Comparison of ENCODE assay signal across 25 cellular contexts in the genomic region with DNA sequence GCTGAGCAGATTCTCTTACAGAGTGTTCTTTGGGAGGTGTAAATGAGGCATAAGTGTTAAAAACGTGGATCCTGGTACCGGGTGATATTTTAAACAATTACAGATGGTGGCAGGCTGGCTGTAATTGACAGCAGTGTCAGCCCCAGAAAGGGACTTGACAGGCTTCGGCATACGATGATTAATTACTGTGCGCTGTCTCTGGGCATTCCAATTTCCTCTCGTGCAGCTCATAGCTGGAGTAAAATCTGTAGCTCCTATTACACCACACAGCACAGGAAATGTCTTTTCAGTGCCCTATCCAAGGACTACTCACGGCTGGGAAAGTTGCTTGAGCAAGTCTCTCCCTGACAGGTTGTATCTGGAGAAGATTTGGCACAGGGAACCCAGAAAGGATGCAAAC.
DNase-seq lines count a peak whose midpoint lies in the region; ATAC-seq, FAIRE-seq and TF ChIP-seq lines count a peak whose summit lies in the region.
"Had no signal": no experiment of that assay in that cellular context is flagged by ENCODE, and none has a peak within 500 bp of the region (broad histone marks: within the 10 kb centered on the region; RNA-seq: fewer than 3 reads in every experiment).

No MANE protein-coding gene starts in this region.

- H3K4me1 ChIP-seq in K562 (replicated peaks in 1 of 2; ENCODE audit: control insufficient read depth in 2 of 2, insufficient read depth in 2 of 2, low read length in 2 of 2): no peaks in the 10 kb centered on the region
- no peaks in the 10 kb centered on the region for H3K4me1 ChIP-seq in trophoblast cell (ENCODE audit: control insufficient read depth in 1 of 2, insufficient read depth in 2 of 2, low read length in 2 of 2)
- H3K4me1 ChIP-seq in right cardiac atrium (ENCODE audit: control insufficient read depth, insufficient read depth, low read length): no peaks in the 10 kb centered on the region

- H3K23ac ChIP-seq in trophoblast cell (ENCODE audit: low read length): no peak overlapping the region

- H3K27ac ChIP-seq in K562 (ENCODE audit: extremely low read depth, low read depth, low read length) (no peak overlapping the region), neural cell (ENCODE audit: low read length) (no peak overlapping the region), trophoblast cell (ENCODE audit: low read depth, low read length) (no peak overlapping the region), right cardiac atrium (ENCODE audit: low read length) (no peak overlapping the region)
- H3K27ac ChIP-seq: KMS-11, SK-N-MC had no signal

- H3K9me1 ChIP-seq in K562 (ENCODE audit: control insufficient read depth, insufficient read depth, low read length): no peaks in the 10 kb centered on the region

- DNase-seq in NCI-H82 (lab: John Stamatoyannopoulos, UW) (peak; percentile 5), NCI-H82 treated with DMSO at 0.1 percent for 48 hours (lab: John Stamatoyannopoulos, UW; ENCODE audit: unreplicated experiment) (no peak), K562 (ENCODE audit: extremely low read depth in 1 of 4, low spot score in 3 of 4) (no peak), trophoblast cell (no peak), right cardiac atrium (no peak), AG08395 (ENCODE audit: low spot score) (no peak), NCI-H1930 (lab: John Stamatoyannopoulos, UW) (no peak)
- DNase-seq: 8988T, ACHN, Calu3, H9, HFFc6, IMR-90, MM.1S, NCI-H1694 treated with DMSO at 0.1 percent for 48 hours, NCI-H2081 treated with DMSO at 0.1 percent for 48 hours, NCI-H2227 treated with DMSO at 0.1 percent for 48 hours, NCI-H526 treated with DMSO at 0.1 percent for 48 hours, SIG-M5 had no signal

- H2AK5ac ChIP-seq in trophoblast cell (ENCODE audit: low read length): no peak overlapping the region

- H3K36me3 ChIP-seq in K562 (ENCODE audit: control insufficient read depth, insufficient read depth, low read length) (no peaks in the 10 kb centered on the region), neural cell (ENCODE audit: insufficient read depth, low read length) (no peaks in the 10 kb centered on the region), trophoblast cell (ENCODE audit: control insufficient read depth in 1 of 2, insufficient read depth in 2 of 2, low read length in 2 of 2) (no peaks in the 10 kb centered on the region)

- H3K79me1 ChIP-seq in trophoblast cell (ENCODE audit: low read length): no peaks in the 10 kb centered on the region

- no peak for ATAC-seq in K562
- ATAC-seq in right cardiac atrium: no peak
- ATAC-seq: GM23338 had no signal

- CTCF ChIA-PET in K562 (lab: Yijun Ruan, JAX; ENCODE audit: low intra/inter-chr PET ratio): no interaction called here

- H3K9me2 ChIP-seq in neural cell (ENCODE audit: insufficient read depth, low read length): no peaks in the 10 kb centered on the region

- POLR2A ChIA-PET in K562 (lab: Yijun Ruan, JAX): no interaction called here

- TF ChIP-seq CTCF in K562 (IDR thresholded peaks at IDR 0.05 in 2 of 3, conservative IDR thresholded peaks at IDR 0.05 in 1 of 3; ENCODE audit: insufficient read depth in 2 of 3, low read depth in 1 of 3, low read length in 3 of 3): no peak
- TF ChIP-seq CTCF in neural cell (IDR thresholded peaks at IDR 0.05; ENCODE audit: poor library complexity, severe bottlenecking): no peak

- no peak overlapping the region for H3K18ac ChIP-seq in trophoblast cell (ENCODE audit: low read length)

- no peak for FAIRE-seq in K562 (lab: Jason Lieb, UNC)
- FAIRE-seq: GM18507, RCC 7860 had no signal

- no peak overlapping the region for H2BK12ac ChIP-seq in trophoblast cell (ENCODE audit: low read length)

- no peaks in the 10 kb centered on the region for H3F3A ChIP-seq in neural cell (ENCODE audit: insufficient read depth, low read length, poor library complexity, severe bottlenecking)

- no peak overlapping the region for H2BK5ac ChIP-seq in trophoblast cell (ENCODE audit: low read depth, low read length, poor library complexity)

- H4K8ac ChIP-seq in trophoblast cell (ENCODE audit: low read depth, low read length): no peak overlapping the region

- no TSS peak for BruUV-seq in K562 (replicated peaks; lab: Mats Ljungman, UMichigan)

- H3K9ac ChIP-seq in K562 (ENCODE audit: insufficient read depth in 1 of 2, low read depth in 2 of 2, low read length in 2 of 2) (no peak overlapping the region), neural cell (ENCODE audit: low read length) (no peak overlapping the region), trophoblast cell (ENCODE audit: low read length) (no peak overlapping the region)
- H3K9ac ChIP-seq: KMS-11 had no signal

- H3K4me3 ChIP-seq in K562 (no peak overlapping the region), neural cell (ENCODE audit: low read length) (peak overlapping the region; percentile 42), trophoblast cell (ENCODE audit: low read depth, low read length) (no peak overlapping the region), right cardiac atrium (ENCODE audit: low read length) (no peak overlapping the region)
- H3K4me3 ChIP-seq: GM23338, SK-N-MC had no signal

- no peaks in the 10 kb centered on the region for H4K20me1 ChIP-seq in K562 (replicated peaks; ENCODE audit: control insufficient read depth, insufficient read depth, low read length)
- H4K20me1 ChIP-seq in neural cell (ENCODE audit: insufficient read depth): no peaks in the 10 kb centered on the region

- TF ChIP-seq EP300 in K562 (IDR thresholded peaks at IDR 0.05; ENCODE audit: low read length): no peak
- no peak for TF ChIP-seq EP300 in neural cell (conservative IDR thresholded peaks at IDR 0.05; ENCODE audit: poor library complexity, severe bottlenecking)

- H3K9me3 ChIP-seq in K562 (replicated peaks; ENCODE audit: control insufficient read depth, insufficient read depth, low read depth, low read length) (no peaks in the 10 kb centered on the region), neural cell (ENCODE audit: low read length) (no peaks in the 10 kb centered on the region), trophoblast cell (ENCODE audit: insufficient read depth, low read depth, low read length) (peaks cover 2% of the 10 kb centered on the region), right cardiac atrium (ENCODE audit: control insufficient read depth, low read length) (peaks cover 6% of the 10 kb centered on the region)

- TF ChIP-seq POLR2A in K562 (conservative IDR thresholded peaks at IDR 0.05): no peak

- H3K4ac ChIP-seq in trophoblast cell (ENCODE audit: low read depth, low read length): no peak overlapping the region

- H2BK120ac ChIP-seq in trophoblast cell (ENCODE audit: insufficient read depth, low read length, poor library complexity): no peak overlapping the region

- intact Hi-C loops in K562 (cut with micrococcal nuclease) (no loop called here), right cardiac atrium (cut with DNase I) (no loop called here)

- H3K27me3 ChIP-seq in K562 (ENCODE audit: control insufficient read depth in 2 of 2, insufficient read depth in 2 of 2, low read length in 2 of 2) (peaks cover 2 to 26% of the 10 kb centered on the region in 2 experiments; a peak in 3 of 5 replicates), neural cell (ENCODE audit: insufficient read depth, low read depth, low read length) (no peaks in the 10 kb centered on the region), trophoblast cell (ENCODE audit: insufficient read depth, low read length) (no peaks in the 10 kb centered on the region), right cardiac atrium (ENCODE audit: control insufficient read depth, insufficient read depth) (no peaks in the 10 kb centered on the region)

- no peak overlapping the region for H3K14ac ChIP-seq in trophoblast cell (ENCODE audit: low read length)

- H4K91ac ChIP-seq in trophoblast cell (ENCODE audit: low read depth, low read length): no peak overlapping the region

- H4K12ac ChIP-seq in trophoblast cell (ENCODE audit: low read depth, low read length): no peak overlapping the region

- TF ChIP-seq RAD21 in K562 (CRISPR knock-in tag; conservative IDR thresholded peaks at IDR 0.05 in 1 of 2, IDR thresholded peaks at IDR 0.05 in 1 of 2): no peak
- TF ChIP-seq RAD21 in neural cell (conservative IDR thresholded peaks at IDR 0.05): no peak

- 0% methylated on average over 7 of the region's 7 CpGs for WGBS in K562 (ENCODE audit: insufficient coverage, low coverage, missing lambda C conversion rate)
- no CpG with 5 or more reads among the region's 7 CpGs for WGBS in trophoblast cell (ENCODE audit: extremely low coverage, insufficient coverage, insufficient read length)
- 23% methylated on average over 7 of the region's 7 CpGs for WGBS in right cardiac atrium

- H2AFZ ChIP-seq in K562 (ENCODE audit: low read depth, low read length): no peak overlapping the region
- H2AFZ ChIP-seq in neural cell (ENCODE audit: low read depth, low read length): no peak overlapping the region
- H2AFZ ChIP-seq in trophoblast cell (ENCODE audit: insufficient read depth, low read length, poor library complexity): no peak overlapping the region
- H2AFZ ChIP-seq: GM23338 had no signal

- H3K79me2 ChIP-seq in K562 (ENCODE audit: control insufficient read depth, insufficient read depth, low read length) (no peaks in the 10 kb centered on the region), neural cell (replicated peaks; ENCODE audit: insufficient read depth, low read length) (no peaks in the 10 kb centered on the region), trophoblast cell (ENCODE audit: control insufficient read depth, insufficient read depth, low read length, poor library complexity) (no peaks in the 10 kb centered on the region)

- H3K4me2 ChIP-seq in K562 (ENCODE audit: insufficient read depth, low read length) (no peak overlapping the region), neural cell (ENCODE audit: low read length) (peak overlapping the region; percentile 35), trophoblast cell (ENCODE audit: low read length) (no peak overlapping the region)
- H3K4me2 ChIP-seq: GM23338, KMS-11 had no signal

- in situ Hi-C loops in K562 (cut with MboI): no loop called here

TF ChIP-seq in K562, 482 proteins besides CTCF, POLR2A, EP300 and RAD21 (continues in another document):
- no peak for TF ChIP-seq TFAM (CRISPR knock-in tag; conservative IDR thresholded peaks at IDR 0.05)
- peak; percentile 19 for TF ChIP-seq MEIS2 (IDR thresholded peaks at IDR 0.05; ENCODE audit: partially characterized antibody)
- no peak for TF ChIP-seq FOXK1 (CRISPR knock-in tag; IDR thresholded peaks at IDR 0.05; ENCODE audit: borderline replicate concordance)

TF ChIP-seq in neural cell, 6 proteins besides CTCF, POLR2A, EP300 and RAD21:
- TF ChIP-seq TAF1 (IDR thresholded peaks at IDR 0.05; ENCODE audit: low read depth) (no peak), SMC3 (conservative IDR thresholded peaks at IDR 0.05; ENCODE audit: poor library complexity) (no peak), POLR2AphosphoS5 (IDR thresholded peaks at IDR 0.05) (no peak), MXI1 (conservative IDR thresholded peaks at IDR 0.05; ENCODE audit: poor library complexity, severe bottlenecking) (no peak)
